8 cellular contexts compared by ENCODE assay signal in the genomic region with DNA sequence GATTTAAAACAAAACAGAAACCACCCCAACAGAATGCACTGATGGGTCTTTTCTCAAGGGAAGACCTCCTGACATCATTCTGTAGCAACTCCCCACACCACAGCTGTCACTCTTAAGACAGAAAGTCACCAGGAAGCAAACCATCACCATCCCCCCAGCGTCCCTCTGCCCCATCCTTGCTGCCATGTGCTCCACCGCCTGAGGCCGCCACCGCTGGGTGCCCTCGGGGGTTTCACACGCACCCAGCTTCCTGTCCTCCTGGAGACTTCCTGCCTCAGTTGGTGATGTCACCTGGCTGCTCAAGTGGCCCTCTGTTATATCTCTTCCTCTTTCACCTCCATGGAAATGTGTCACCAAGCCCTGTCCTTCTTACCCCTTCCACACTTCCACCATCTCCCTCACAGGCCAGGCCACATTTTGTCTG.
DNase-seq lines count a peak whose midpoint lies in the region; ATAC-seq and TF ChIP-seq lines count a peak whose summit lies in the region.

No MANE protein-coding gene starts in this region.

- H3K36me3 ChIP-seq in SJCRH30 = peaks cover 11% of the 10 kb centered on the region

- H3K4me3 Mint-ChIP-seq in mesothelial cell of epicardium = no peak overlapping the region

- no peaks in the 10 kb centered on the region for H3K9me3 ChIP-seq in SJCRH30 (replicated peaks)

- no peak overlapping the region for H3K27ac Mint-ChIP-seq in mesothelial cell of epicardium

- DNase-seq in T-helper 1 cell (peak; percentile 67 to 98 (median 76)), SJCRH30 (no peak), NCI-H524 treated with DMSO at 0.1 percent for 48 hours (lab: John Stamatoyannopoulos, UW) (no peak), mesothelial cell of epicardium (ENCODE audit: low spot score in 2 of 2, unreplicated experiment in 2 of 2) (no peak)
- DNase-seq in activated naive CD8-positive, alpha-beta T cell treated with anti-CD3 and anti-CD28 coated beads, Interleukin-2, amount 50 U/mL, for 16 hours (ENCODE audit: low read depth, low spot score) = peak; percentile 61
- DNase-seq in stimulated activated CD8-positive, alpha-beta memory T cell treated with anti-CD3 and anti-CD28 coated beads, Interleukin-4, amount 100 ng/mL, for 48 hours = peak; percentile 89

- no peak overlapping the region for H3K4me3 ChIP-seq in SJCRH30

- no peaks in the 10 kb centered on the region for H3K9me3 Mint-ChIP-seq in mesothelial cell of epicardium

- peak; percentile 78 for ATAC-seq in GM18861 (IDR thresholded peaks at IDR 0.05; ENCODE audit: unreplicated experiment)
- ATAC-seq in HG03045 (IDR thresholded peaks at IDR 0.05; ENCODE audit: unreplicated experiment) = peak; percentile 79

- H3K27me3 Mint-ChIP-seq in mesothelial cell of epicardium (ENCODE audit: low read depth) = no peaks in the 10 kb centered on the region

- H3K27ac ChIP-seq in SJCRH30 = no peak overlapping the region

- H3K27me3 ChIP-seq in SJCRH30 = no peaks in the 10 kb centered on the region

- H3K36me3 Mint-ChIP-seq in mesothelial cell of epicardium = peaks cover 23% of the 10 kb centered on the region

- no peaks in the 10 kb centered on the region for H3K4me1 ChIP-seq in SJCRH30

- TF ChIP-seq CTCF in mesothelial cell of epicardium (IDR thresholded peaks at IDR 0.05; ENCODE audit: unreplicated experiment) = no peak

- peaks cover 9% of the 10 kb centered on the region for H3K4me1 Mint-ChIP-seq in mesothelial cell of epicardium

Comparison
In these comparisons a context has a peak if more than half of its experiments do, and no peak if none do; other contexts are left out.
1. DNase-seq: peak in T-helper 1 cell (5 of 5), activated naive CD8-positive, alpha-beta T cell treated with anti-CD3 and anti-CD28 coated beads, Interleukin-2, amount 50 U/mL, for 16 hours (single experiment) and stimulated activated CD8-positive, alpha-beta memory T cell treated with anti-CD3 and anti-CD28 coated beads, Interleukin-4, amount 100 ng/mL, for 48 hours (single experiment); none in SJCRH30 (0 of 2), NCI-H524 treated with DMSO at 0.1 percent for 48 hours (single experiment) and mesothelial cell of epicardium (0 of 2).